In genomic region chr1:66312316-66312715, GRCh38 we compare ENCODE assay signal across 17 cellular contexts.
DNase-seq lines count a peak whose midpoint lies in the region; ATAC-seq lines count a peak whose summit lies in the region.
"Had no signal": no experiment of that assay in that cellular context is flagged by ENCODE, and none has a peak within 500 bp of the region (broad histone marks: within the 10 kb centered on the region; RNA-seq: fewer than 3 reads in every experiment).

No MANE protein-coding gene starts in this region.

- DNase-seq in NCI-H2171 treated with DMSO at 0.1 percent for 48 hours (lab: John Stamatoyannopoulos, UW) (peak; percentile 10), NCI-H2171 (lab: John Stamatoyannopoulos, UW) (no peak), NCI-H82 (lab: John Stamatoyannopoulos, UW) (peak; percentile 97), left kidney (ENCODE audit: low read depth, low spot score) (peak; percentile 22)
- DNase-seq: 8988T; AML-193; Caco-2; CD8-positive, alpha-beta memory T cell; DMS153; DND-41; GF-D8; HCEC 1CT had no signal

- ATAC-seq in HG03159 (IDR thresholded peaks at IDR 0.05; ENCODE audit: unreplicated experiment) (no peak), GM19035 (IDR thresholded peaks at IDR 0.05; ENCODE audit: unreplicated experiment) (no peak), GM19463 (IDR thresholded peaks at IDR 0.05; ENCODE audit: unreplicated experiment) (no peak), HG02981 (IDR thresholded peaks at IDR 0.05; ENCODE audit: unreplicated experiment) (no peak)
- ATAC-seq: HepG2 had no signal
